ENCODE assay signal across 8 cellular contexts in genomic region chr3:27596334-27596841, GRCh38.
DNase-seq lines count a peak whose midpoint lies in the region; ATAC-seq and TF ChIP-seq lines count a peak whose summit lies in the region.

No MANE protein-coding gene starts in this region.

- H3K4me1 ChIP-seq in Panc1 (ENCODE audit: control insufficient read depth, insufficient read depth, low read length) (peaks cover 19% of the 10 kb centered on the region), transverse colon (peaks cover 0 to 21% (median 5%) of the 10 kb centered on the region in 4 donors)

- TF ChIP-seq POLR2A in transverse colon (IDR thresholded peaks at IDR 0.05): no peak

- in situ Hi-C loops in GM13977 (cut with MboI; ENCODE audit: low pct_unique_long_range_greater_than_20kb, low sequenced_read_pairs, unreplicated experiment): no loop called here
- in situ Hi-C loops in Panc1 (cut with HindIII; ENCODE audit: low pct_unique_long_range_greater_than_20kb, low sequenced_read_pairs): no loop called here
- in situ Hi-C loops in transverse colon (cut with MboI; ENCODE audit: low pct_ligation_motif_present in 1 of 4, low pct_unique_long_range_greater_than_20kb in 1 of 4, low sequenced_read_pairs in 3 of 4): no loop called here

- ATAC-seq in HG02678 (IDR thresholded peaks at IDR 0.05; ENCODE audit: unreplicated experiment): peak; percentile 65
- ATAC-seq in Panc1: peak; percentile 53
- ATAC-seq in GM19397 (IDR thresholded peaks at IDR 0.05; ENCODE audit: unreplicated experiment): no peak

- H3K27me3 ChIP-seq in Panc1 (ENCODE audit: control insufficient read depth, insufficient read depth, low read length) (no peaks in the 10 kb centered on the region), transverse colon (no peaks in the 10 kb centered on the region)

- H3K27ac ChIP-seq in Panc1 (ENCODE audit: low read length) (peak overlapping the region; percentile 68; the same call in 1 of the 2 replicates), transverse colon (peak overlapping the region in 1 of 4 donors; percentile 21)

- no TSS peak for BruUV-seq in Panc1 (replicated peaks; lab: Mats Ljungman, UMichigan)

- no peak for TF ChIP-seq EP300 in transverse colon (IDR thresholded peaks at IDR 0.05; ENCODE audit: low read depth)

- DNase-seq in GM13977 (ENCODE audit: low spot score): peak; percentile 41
- DNase-seq in Panc1 (ENCODE audit: low read depth, low spot score): no peak
- peak; percentile 66 for DNase-seq in medulla oblongata (ENCODE audit: extremely low spot score)
- DNase-seq in transverse colon: no peak
- DNase-seq in NCI-H146 (lab: John Stamatoyannopoulos, UW): no peak
- no peak for DNase-seq in cerebellar nuclear complex (lab: John Stamatoyannopoulos, UW)

- CTCF ChIA-PET in Panc1 (lab: Charles Lee): no interaction called here

- no peak overlapping the region for H3K4me3 ChIP-seq in Panc1 (ENCODE audit: low read depth in 2 of 2, low read length in 2 of 2)
- H3K4me3 ChIP-seq in transverse colon: no peak overlapping the region

- intact Hi-C loops in Panc1 (cut with micrococcal nuclease; ENCODE audit: unreplicated experiment): no loop called here
- intact Hi-C loops in transverse colon (cut with DNase I; ENCODE audit: low total_unique reads): no loop called here

- POLR2A ChIA-PET in Panc1 (lab: Charles Lee): interaction anchor here (0.7 kb wide), 1 partner anchor 50 kb away, joined by 3 read pairs; no protein-coding TSS in a partner anchor

- peak; percentile 6 for TF ChIP-seq CTCF in GM13977 (IDR thresholded peaks at IDR 0.05; ENCODE audit: extremely low read depth, insufficient read depth, missing control alignments)
- no peak for TF ChIP-seq CTCF in Panc1 (IDR thresholded peaks at IDR 0.05)
- no peak for TF ChIP-seq CTCF in transverse colon (IDR thresholded peaks at IDR 0.05)

- no peaks in the 10 kb centered on the region for H3K9me3 ChIP-seq in Panc1 (ENCODE audit: control insufficient read depth, insufficient read depth, low read depth, low read length)
- H3K9me3 ChIP-seq in transverse colon: no peaks in the 10 kb centered on the region

- H3K36me3 ChIP-seq in Panc1 (ENCODE audit: control insufficient read depth, insufficient read depth, low read length) (no peaks in the 10 kb centered on the region), transverse colon (no peaks in the 10 kb centered on the region)

- WGBS in transverse colon (ENCODE audit: low coverage in 1 of 2), 2 donors: 7 to 15% methylated on average over 3 of the region's 3 CpGs

Comparison
In these comparisons a context has a peak if more than half of its experiments do, and no peak if none do; other contexts are left out.
1. DNase-seq: peak in GM13977 (single experiment) and medulla oblongata (single experiment); none in Panc1 (single experiment), transverse colon (single experiment), NCI-H146 (single experiment) and cerebellar nuclear complex (0 of 2).